In the genomic region with DNA sequence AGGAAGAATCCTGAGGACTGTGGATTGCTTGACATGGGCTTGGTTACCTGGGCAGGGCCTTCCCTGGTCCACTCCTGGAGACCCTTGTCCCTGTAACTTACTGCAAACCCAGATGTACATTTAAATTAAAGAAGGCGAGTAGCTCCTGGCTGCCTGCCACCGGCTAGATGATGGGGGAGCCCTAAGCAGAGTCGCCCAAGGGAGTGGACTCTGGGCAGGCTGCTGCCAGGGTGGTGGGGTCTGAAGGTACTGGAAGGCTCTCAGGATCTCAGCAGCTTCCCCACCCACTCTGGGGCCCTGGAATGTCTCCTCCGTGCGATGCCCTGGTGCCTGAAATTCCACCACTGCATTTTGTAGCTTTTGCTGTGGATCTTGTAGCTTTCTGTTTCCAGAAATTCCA, we compare ENCODE assay signal across 1 cellular context.
TF ChIP-seq lines count a peak whose summit lies in the region.

No MANE protein-coding gene starts in this region.

TF ChIP-seq in HepG2, 621 proteins besides CTCF, POLR2A, EP300 and RAD21 (continued from another document):
- TF ChIP-seq, protein P1, sequence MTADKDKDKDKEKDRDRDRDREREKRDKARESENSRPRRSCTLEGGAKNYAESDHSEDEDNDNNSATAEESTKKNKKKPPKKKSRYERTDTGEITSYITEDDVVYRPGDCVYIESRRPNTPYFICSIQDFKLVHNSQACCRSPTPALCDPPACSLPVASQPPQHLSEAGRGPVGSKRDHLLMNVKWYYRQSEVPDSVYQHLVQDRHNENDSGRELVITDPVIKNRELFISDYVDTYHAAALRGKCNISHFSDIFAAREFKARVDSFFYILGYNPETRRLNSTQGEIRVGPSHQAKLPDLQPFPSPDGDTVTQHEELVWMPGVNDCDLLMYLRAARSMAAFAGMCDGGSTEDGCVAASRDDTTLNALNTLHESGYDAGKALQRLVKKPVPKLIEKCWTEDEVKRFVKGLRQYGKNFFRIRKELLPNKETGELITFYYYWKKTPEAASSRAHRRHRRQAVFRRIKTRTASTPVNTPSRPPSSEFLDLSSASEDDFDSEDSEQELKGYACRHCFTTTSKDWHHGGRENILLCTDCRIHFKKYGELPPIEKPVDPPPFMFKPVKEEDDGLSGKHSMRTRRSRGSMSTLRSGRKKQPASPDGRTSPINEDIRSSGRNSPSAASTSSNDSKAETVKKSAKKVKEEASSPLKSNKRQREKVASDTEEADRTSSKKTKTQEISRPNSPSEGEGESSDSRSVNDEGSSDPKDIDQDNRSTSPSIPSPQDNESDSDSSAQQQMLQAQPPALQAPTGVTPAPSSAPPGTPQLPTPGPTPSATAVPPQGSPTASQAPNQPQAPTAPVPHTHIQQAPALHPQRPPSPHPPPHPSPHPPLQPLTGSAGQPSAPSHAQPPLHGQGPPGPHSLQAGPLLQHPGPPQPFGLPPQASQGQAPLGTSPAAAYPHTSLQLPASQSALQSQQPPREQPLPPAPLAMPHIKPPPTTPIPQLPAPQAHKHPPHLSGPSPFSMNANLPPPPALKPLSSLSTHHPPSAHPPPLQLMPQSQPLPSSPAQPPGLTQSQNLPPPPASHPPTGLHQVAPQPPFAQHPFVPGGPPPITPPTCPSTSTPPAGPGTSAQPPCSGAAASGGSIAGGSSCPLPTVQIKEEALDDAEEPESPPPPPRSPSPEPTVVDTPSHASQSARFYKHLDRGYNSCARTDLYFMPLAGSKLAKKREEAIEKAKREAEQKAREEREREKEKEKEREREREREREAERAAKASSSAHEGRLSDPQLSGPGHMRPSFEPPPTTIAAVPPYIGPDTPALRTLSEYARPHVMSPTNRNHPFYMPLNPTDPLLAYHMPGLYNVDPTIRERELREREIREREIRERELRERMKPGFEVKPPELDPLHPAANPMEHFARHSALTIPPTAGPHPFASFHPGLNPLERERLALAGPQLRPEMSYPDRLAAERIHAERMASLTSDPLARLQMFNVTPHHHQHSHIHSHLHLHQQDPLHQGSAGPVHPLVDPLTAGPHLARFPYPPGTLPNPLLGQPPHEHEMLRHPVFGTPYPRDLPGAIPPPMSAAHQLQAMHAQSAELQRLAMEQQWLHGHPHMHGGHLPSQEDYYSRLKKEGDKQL (CRISPR knock-in tag; IDR thresholded peaks at IDR 0.05; ENCODE audit: low read depth) = no peak
- TF ChIP-seq ZNF205 (CRISPR knock-in tag; IDR thresholded peaks at IDR 0.05) = no peak
- TF ChIP-seq KLF13 (CRISPR knock-in tag; IDR thresholded peaks at IDR 0.05) = no peak
- TF ChIP-seq NR2F2 (IDR thresholded peaks at IDR 0.05; ENCODE audit: borderline replicate concordance, low read depth) = no peak
- TF ChIP-seq IRF2 (CRISPR knock-in tag; IDR thresholded peaks at IDR 0.05) = no peak
- TF ChIP-seq, protein P2, sequence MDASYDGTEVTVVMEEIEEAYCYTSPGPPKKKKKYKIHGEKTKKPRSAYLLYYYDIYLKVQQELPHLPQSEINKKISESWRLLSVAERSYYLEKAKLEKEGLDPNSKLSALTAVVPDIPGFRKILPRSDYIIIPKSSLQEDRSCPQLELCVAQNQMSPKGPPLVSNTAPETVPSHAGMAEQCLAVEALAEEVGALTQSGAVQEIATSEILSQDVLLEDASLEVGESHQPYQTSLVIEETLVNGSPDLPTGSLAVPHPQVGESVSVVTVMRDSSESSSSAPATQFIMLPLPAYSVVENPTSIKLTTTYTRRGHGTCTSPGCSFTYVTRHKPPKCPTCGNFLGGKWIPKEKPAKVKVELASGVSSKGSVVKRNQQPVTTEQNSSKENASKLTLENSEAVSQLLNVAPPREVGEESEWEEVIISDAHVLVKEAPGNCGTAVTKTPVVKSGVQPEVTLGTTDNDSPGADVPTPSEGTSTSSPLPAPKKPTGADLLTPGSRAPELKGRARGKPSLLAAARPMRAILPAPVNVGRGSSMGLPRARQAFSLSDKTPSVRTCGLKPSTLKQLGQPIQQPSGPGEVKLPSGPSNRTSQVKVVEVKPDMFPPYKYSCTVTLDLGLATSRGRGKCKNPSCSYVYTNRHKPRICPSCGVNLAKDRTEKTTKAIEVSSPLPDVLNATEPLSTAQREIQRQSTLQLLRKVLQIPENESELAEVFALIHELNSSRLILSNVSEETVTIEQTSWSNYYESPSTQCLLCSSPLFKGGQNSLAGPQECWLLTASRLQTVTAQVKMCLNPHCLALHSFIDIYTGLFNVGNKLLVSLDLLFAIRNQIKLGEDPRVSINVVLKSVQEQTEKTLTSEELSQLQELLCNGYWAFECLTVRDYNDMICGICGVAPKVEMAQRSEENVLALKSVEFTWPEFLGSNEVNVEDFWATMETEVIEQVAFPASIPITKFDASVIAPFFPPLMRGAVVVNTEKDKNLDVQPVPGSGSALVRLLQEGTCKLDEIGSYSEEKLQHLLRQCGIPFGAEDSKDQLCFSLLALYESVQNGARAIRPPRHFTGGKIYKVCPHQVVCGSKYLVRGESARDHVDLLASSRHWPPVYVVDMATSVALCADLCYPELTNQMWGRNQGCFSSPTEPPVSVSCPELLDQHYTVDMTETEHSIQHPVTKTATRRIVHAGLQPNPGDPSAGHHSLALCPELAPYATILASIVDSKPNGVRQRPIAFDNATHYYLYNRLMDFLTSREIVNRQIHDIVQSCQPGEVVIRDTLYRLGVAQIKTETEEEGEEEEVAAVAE (CRISPR knock-in tag; IDR thresholded peaks at IDR 0.05; ENCODE audit: borderline replicate concordance) = no peak
- no peak for TF ChIP-seq ARNTL (CRISPR knock-in tag; IDR thresholded peaks at IDR 0.05)
- no peak for TF ChIP-seq ZNF256 (CRISPR knock-in tag; conservative IDR thresholded peaks at IDR 0.05)
- TF ChIP-seq, protein P3, sequence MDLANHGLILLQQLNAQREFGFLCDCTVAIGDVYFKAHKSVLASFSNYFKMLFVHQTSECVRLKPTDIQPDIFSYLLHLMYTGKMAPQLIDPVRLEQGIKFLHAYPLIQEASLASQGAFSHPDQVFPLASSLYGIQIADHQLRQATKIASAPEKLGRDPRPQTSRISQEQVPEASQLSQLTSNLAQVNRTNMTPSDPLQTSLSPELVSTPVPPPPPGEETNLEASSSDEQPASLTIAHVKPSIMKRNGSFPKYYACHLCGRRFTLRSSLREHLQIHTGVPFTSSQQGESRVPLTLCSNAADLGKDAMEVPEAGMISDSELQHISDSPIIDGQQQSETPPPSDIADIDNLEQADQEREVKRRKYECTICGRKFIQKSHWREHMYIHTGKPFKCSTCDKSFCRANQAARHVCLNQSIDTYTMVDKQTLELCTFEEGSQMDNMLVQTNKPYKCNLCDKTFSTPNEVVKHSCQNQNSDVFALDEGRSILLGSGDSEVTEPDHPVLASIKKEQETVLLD (CRISPR knock-in tag; IDR thresholded peaks at IDR 0.05; ENCODE audit: low read depth) = no peak
- TF ChIP-seq ZNF510 (CRISPR knock-in tag; IDR thresholded peaks at IDR 0.05; ENCODE audit: low read depth) = no peak
